Comparison of ENCODE assay signal across 11 cellular contexts in genomic region chr5:40832345-40832744, GRCh38. TPM values are rescaled to one million over a fixed set of nuclear protein-coding genes. Genes with fewer than 3 reads are reported as not detected.
DNase-seq lines count a peak whose midpoint lies in the region; ATAC-seq and TF ChIP-seq lines count a peak whose summit lies in the region.
"Had no signal": no experiment of that assay in that cellular context is flagged by ENCODE, and none has a peak within 500 bp of the region (broad histone marks: within the 10 kb centered on the region; RNA-seq: fewer than 3 reads in every experiment).

No MANE protein-coding gene starts in this region.

- no peaks in the 10 kb centered on the region for H3K9me3 Mint-ChIP-seq in activated CD8-positive, alpha-beta T cell treated with anti-CD3 and anti-CD28 coated beads, Interleukin-2, amount 10 ng/mL, durations not matched to agents 7 days and 5 days (ENCODE audit: insufficient read depth)

- no peak overlapping the region for H2AFZ ChIP-seq in HCT116 (ENCODE audit: low read depth, low read length, poor library complexity, severe bottlenecking)

- POLR2A ChIA-PET in HCT116 (lab: Charles Lee), result no interaction called here
- POLR2A ChIA-PET in activated CD8-positive, alpha-beta T cell treated with anti-CD3 and anti-CD28 coated beads, Interleukin-2, amount 10 ng/mL, durations not matched to agents 7 days and 5 days (lab: Charles Lee), result interaction anchor here (0.7 to 1.6 kb wide), 5 partner anchors 34 to 151 kb away, joined by 3 to 8 read pairs (median 3); partner anchors contain the start of genes PRKAA1 and TTC33

- peaks cover 68% of the 10 kb centered on the region for H3K4me1 Mint-ChIP-seq in activated CD8-positive, alpha-beta T cell treated with anti-CD3 and anti-CD28 coated beads, Interleukin-2, amount 10 ng/mL, durations not matched to agents 7 days and 5 days (ENCODE audit: low read depth)

- no TSS peak for BruUV-seq in HCT116 (replicated peaks; lab: Mats Ljungman, UMichigan)

- peak overlapping the region; percentile 97 for H3K4me3 Mint-ChIP-seq in activated CD8-positive, alpha-beta T cell treated with anti-CD3 and anti-CD28 coated beads, Interleukin-2, amount 10 ng/mL, durations not matched to agents 7 days and 5 days

- peaks cover 0 to 8% (median 6%) of the 10 kb centered on the region in 11 experiments; a peak in 6 of 22 replicates for H3K9me3 ChIP-seq in BLaER1 treated with 17β-estradiol and CSF1 and Interleukin-3, amounts not matched to agents 10 nM and 100 nM (replicated peaks in 1 of 11)
- no peaks in the 10 kb centered on the region for H3K9me3 ChIP-seq in HCT116 (ENCODE audit: control insufficient read depth in 1 of 2, insufficient read depth in 1 of 2, low read depth in 1 of 2, low read length in 2 of 2)

- H3K36me3 Mint-ChIP-seq in activated CD8-positive, alpha-beta T cell treated with anti-CD3 and anti-CD28 coated beads, Interleukin-2, amount 10 ng/mL, durations not matched to agents 7 days and 5 days (ENCODE audit: low read depth), result peaks cover 78% of the 10 kb centered on the region

- intact Hi-C loops in HCT116 (cut with micrococcal nuclease), result no loop called here

- no peaks in the 10 kb centered on the region for H3K9me2 ChIP-seq in HCT116 (ENCODE audit: insufficient read depth)

- no peak for ATAC-seq in HCT116
- no peak for ATAC-seq in activated CD8-positive, alpha-beta T cell treated with anti-CD3 and anti-CD28 coated beads, Interleukin-2, amount 10 ng/mL, durations not matched to agents 7 days and 5 days
- no peak for ATAC-seq in GM19395 (IDR thresholded peaks at IDR 0.05; ENCODE audit: unreplicated experiment)
- no peak for ATAC-seq in GM21526 (IDR thresholded peaks at IDR 0.05; ENCODE audit: low FRiP score, unreplicated experiment)

- H4K20me1 ChIP-seq in BLaER1 treated with 17β-estradiol and CSF1 and Interleukin-3, amounts not matched to agents 10 nM and 100 nM, result peaks cover 62 to 74% (median 69%) of the 10 kb centered on the region in 11 experiments
- peaks cover 61% of the 10 kb centered on the region; the same call in 1 of the 2 replicates for H4K20me1 ChIP-seq in HCT116 (ENCODE audit: insufficient read depth)

- H3K79me2 ChIP-seq in HCT116 (ENCODE audit: insufficient read depth, low read length), result peaks cover 75% of the 10 kb centered on the region

- CTCF ChIA-PET in HCT116 (lab: Charles Lee), result no interaction called here
- CTCF ChIA-PET in activated CD8-positive, alpha-beta T cell treated with anti-CD3 and anti-CD28 coated beads, Interleukin-2, amount 10 ng/mL, durations not matched to agents 7 days and 5 days (lab: Charles Lee), result interaction anchor here (1.1 to 1.7 kb wide), 3 partner anchors 10 to 24 kb away, joined by 3 to 5 read pairs (median 3); no protein-coding TSS in a partner anchor

- peak overlapping the region; percentile 66 for H3K27ac Mint-ChIP-seq in activated CD8-positive, alpha-beta T cell treated with anti-CD3 and anti-CD28 coated beads, Interleukin-2, amount 10 ng/mL, durations not matched to agents 7 days and 5 days

- H3K4me2 ChIP-seq in BLaER1 treated with 17β-estradiol and CSF1 and Interleukin-3, amounts not matched to agents 10 nM and 100 nM, result peak overlapping the region; percentile 84 to 100 (median 97); a peak in 21 of 22 replicates
- no peak overlapping the region for H3K4me2 ChIP-seq in HCT116 (ENCODE audit: low read length)

- peak overlapping the region in 9 of 11 experiments; percentile 9 to 98 (median 98); a peak in 12 of 22 replicates for H3K9ac ChIP-seq in BLaER1 treated with 17β-estradiol and CSF1 and Interleukin-3, amounts not matched to agents 10 nM and 100 nM
- no peak overlapping the region for H3K9ac ChIP-seq in HCT116 (ENCODE audit: low read length)

- H3K27ac ChIP-seq in BLaER1 treated with 17β-estradiol and CSF1 and Interleukin-3, amounts not matched to agents 10 nM and 100 nM, result no peak overlapping the region; a peak in 3 of 22 replicates
- H3K27ac ChIP-seq in HCT116 (ENCODE audit: low read depth, low read length), result peak overlapping the region; percentile 4; the same call in 1 of the 2 replicates

- TF ChIP-seq CTCF in HCT116 (IDR thresholded peaks at IDR 0.05 in 2 of 3, conservative IDR thresholded peaks at IDR 0.05 in 1 of 3; ENCODE audit: borderline replicate concordance in 1 of 3, insufficient read depth in 1 of 3, low read depth in 2 of 3, low read length in 2 of 3), result no peak

- no peak for DNase-seq in HCT116 (ENCODE audit: low read depth, low spot score)
- no peak for DNase-seq in activated CD8-positive, alpha-beta T cell treated with anti-CD3 and anti-CD28 coated beads, Interleukin-2, amount 10 ng/mL, durations not matched to agents 7 days and 5 days
- peak; percentile 57 for DNase-seq in iris pigment epithelial cell (ENCODE audit: low read depth)
- no peak for DNase-seq in LoVo (ENCODE audit: low spot score)
- no peak for DNase-seq in ACHN
- DNase-seq: activated CD8-positive, alpha-beta memory T cell treated with anti-CD3 and anti-CD28 coated beads, Interleukin-2, amount 50 U/mL, for 48 hours; effector CD8-positive, alpha-beta T cell; MV-4-11 had no signal

- peaks cover 33 to 62% (median 42%) of the 10 kb centered on the region in 10 experiments for H3K4me1 ChIP-seq in BLaER1 treated with 17β-estradiol and CSF1 and Interleukin-3, amounts not matched to agents 10 nM and 100 nM
- peaks cover 7 to 21% of the 10 kb centered on the region in 2 experiments; a peak in 3 of 4 replicates for H3K4me1 ChIP-seq in HCT116 (ENCODE audit: control insufficient read depth in 1 of 2, insufficient read depth in 2 of 2, low read length in 2 of 2)

- no peaks in the 10 kb centered on the region for H3K27me3 ChIP-seq in BLaER1 treated with 17β-estradiol and CSF1 and Interleukin-3, amounts not matched to agents 10 nM and 100 nM
- H3K27me3 ChIP-seq in HCT116 (ENCODE audit: insufficient read depth, low read length), result no peaks in the 10 kb centered on the region

- in situ Hi-C loops in ACHN (cut with HindIII; ENCODE audit: low pct_ligation_motif_present, low pct_unique_long_range_greater_than_20kb, low sequenced_read_pairs), result no loop called here

- TF ChIP-seq POLR2A in HCT116 (IDR thresholded peaks at IDR 0.05; ENCODE audit: borderline replicate concordance, extremely low read depth, insufficient read depth, insufficient read length), result no peak

- H3K36me3 ChIP-seq in BLaER1 treated with 17β-estradiol and CSF1 and Interleukin-3, amounts not matched to agents 10 nM and 100 nM, result peaks cover 69 to 74% (median 71%) of the 10 kb centered on the region in 11 experiments
- peaks cover 60 to 71% of the 10 kb centered on the region in 2 experiments for H3K36me3 ChIP-seq in HCT116 (ENCODE audit: control insufficient read depth in 1 of 2, insufficient read depth in 2 of 2, low read length in 2 of 2)

- RAD21 ChIA-PET in HCT116 (lab: Charles Lee; ENCODE audit: low non-redundant PET in 1 of 2, low total read pairs in 2 of 2, uncharacterized antibody in 2 of 2, unreplicated experiment in 2 of 2), result no interaction called here

- H3K27me3 Mint-ChIP-seq in activated CD8-positive, alpha-beta T cell treated with anti-CD3 and anti-CD28 coated beads, Interleukin-2, amount 10 ng/mL, durations not matched to agents 7 days and 5 days (ENCODE audit: low read depth), result no peaks in the 10 kb centered on the region

- H3K4me3 ChIP-seq in BLaER1 treated with 17β-estradiol and CSF1 and Interleukin-3, amounts not matched to agents 10 nM and 100 nM, result peak overlapping the region in 9 of 10 experiments; percentile 81 to 97 (median 90); a peak in 15 of 20 replicates
- no peak overlapping the region for H3K4me3 ChIP-seq in HCT116 (replicated peaks in 1 of 2; ENCODE audit: low read depth in 1 of 2, low read length in 2 of 2)

- TF ChIP-seq RAD21 in HCT116 (IDR thresholded peaks at IDR 0.05; ENCODE audit: low read depth), result no peak

TF ChIP-seq in HCT116, 20 proteins besides CTCF, POLR2A, EP300 and RAD21:
- TF ChIP-seq SIN3A (IDR thresholded peaks at IDR 0.05; ENCODE audit: low read depth), result no peak
- no peak for TF ChIP-seq CEBPB (IDR thresholded peaks at IDR 0.05; ENCODE audit: low read depth)
- TF ChIP-seq, protein P1, sequence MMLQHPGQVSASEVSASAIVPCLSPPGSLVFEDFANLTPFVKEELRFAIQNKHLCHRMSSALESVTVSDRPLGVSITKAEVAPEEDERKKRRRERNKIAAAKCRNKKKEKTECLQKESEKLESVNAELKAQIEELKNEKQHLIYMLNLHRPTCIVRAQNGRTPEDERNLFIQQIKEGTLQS (IDR thresholded peaks at IDR 0.05), result no peak
- TF ChIP-seq FOSL1 (IDR thresholded peaks at IDR 0.05; ENCODE audit: low read depth), result no peak
- TF ChIP-seq TCF7L2 (IDR thresholded peaks at IDR 0.05; ENCODE audit: borderline replicate concordance, extremely low read depth, insufficient read depth, insufficient read length), result no peak
- TF ChIP-seq ZBTB33 (IDR thresholded peaks at IDR 0.05; ENCODE audit: extremely low read depth, insufficient replicate concordance, low read length), result no peak
- TF ChIP-seq SP1 (IDR thresholded peaks at IDR 0.05; ENCODE audit: low read depth), result no peak
- no peak for TF ChIP-seq EZH2phosphoT487 (IDR thresholded peaks at IDR 0.05; ENCODE audit: borderline replicate concordance)
- no peak for TF ChIP-seq ZFX (IDR thresholded peaks at IDR 0.05)

RNA-seq across cellular contexts. Expression of gene RPL37, which starts 2.7 kb away (rescaled TPM):
- total RNA-seq in HCT116 (2021; ENCODE audit: unreplicated experiment), result 1,279 TPM
- 5,000 and 5,239 TPM in 2 replicates for polyA plus RNA-seq in HCT116 (2012)
- 1,000 to 10,000 TPM; 1,566 to 1,592 TPM for total RNA-seq in activated CD8-positive, alpha-beta T cell treated with anti-CD3 and anti-CD28 coated beads, Interleukin-2, amount 10 ng/mL, durations not matched to agents 7 days and 5 days

RNA-seq across cellular contexts. Expression of gene CARD6, which starts 8.8 kb away (rescaled TPM):
- not detected for total RNA-seq in HCT116 (2021; ENCODE audit: unreplicated experiment)
- 0.01 and 0.03 TPM in 2 replicates for polyA plus RNA-seq in HCT116 (2012)
- total RNA-seq in activated CD8-positive, alpha-beta T cell treated with anti-CD3 and anti-CD28 coated beads, Interleukin-2, amount 10 ng/mL, durations not matched to agents 7 days and 5 days, result 1 to 10 TPM; 3.0 to 3.4 TPM

RNA-seq across cellular contexts. Expression of gene PRKAA1, which starts 34.2 kb away (rescaled TPM):
- 53.5 TPM for total RNA-seq in HCT116 (2021; ENCODE audit: unreplicated experiment)
- 16.5 and 18.9 TPM in 2 replicates for polyA plus RNA-seq in HCT116 (2012)
- 10 to 100 TPM; 70.8 to 72.3 TPM for total RNA-seq in activated CD8-positive, alpha-beta T cell treated with anti-CD3 and anti-CD28 coated beads, Interleukin-2, amount 10 ng/mL, durations not matched to agents 7 days and 5 days

Comparison
In these comparisons a context has a peak if more than half of its experiments do, and no peak if none do; other contexts are left out.
1. H3K4me3 ChIP-seq: peak in BLaER1 treated with 17β-estradiol and CSF1 and Interleukin-3, amounts not matched to agents 10 nM and 100 nM (9 of 10); none in HCT116 (0 of 2).